In genomic region chr11:73242291-73243092, GRCh38 we compare ENCODE assay signal across 8 cellular contexts. TPM values are rescaled to one million over a fixed set of nuclear protein-coding genes. Genes with fewer than 3 reads are reported as not detected.
DNase-seq lines count a peak whose midpoint lies in the region; ATAC-seq and TF ChIP-seq lines count a peak whose summit lies in the region.

No MANE protein-coding gene starts in this region.

- peak; percentile 67 for ATAC-seq in HG03439 (IDR thresholded peaks at IDR 0.05; ENCODE audit: unreplicated experiment)
- peak; percentile 81 for ATAC-seq in activated CD8-positive, alpha-beta memory T cell treated with anti-CD3 and anti-CD28 coated beads, Interleukin-2, amount 10 ng/mL, durations not matched to agents 7 days and 5 days
- peak; percentile 95 for ATAC-seq in mucosa of descending colon
- ATAC-seq in HG03457 (IDR thresholded peaks at IDR 0.05; ENCODE audit: unreplicated experiment) = no peak

- peaks cover 6% of the 10 kb centered on the region for H3K4me1 Mint-ChIP-seq in activated CD8-positive, alpha-beta memory T cell treated with anti-CD3 and anti-CD28 coated beads, Interleukin-2, amount 10 ng/mL, durations not matched to agents 7 days and 5 days

- DNase-seq in NCI-H82 treated with DMSO at 0.1 percent for 48 hours (lab: John Stamatoyannopoulos, UW; ENCODE audit: unreplicated experiment) (peak; percentile 49), epidermal melanocyte (ENCODE audit: insufficient read length, low spot score) (peak; percentile 86), mucosa of descending colon (peak; percentile 72 to 85 (median 76))
- DNase-seq in activated CD8-positive, alpha-beta memory T cell treated with anti-CD3 and anti-CD28 coated beads, Interleukin-2, amount 10 ng/mL, durations not matched to agents 7 days and 5 days = peak; percentile 78
- peak; percentile 54 to 60 for DNase-seq in stimulated activated CD8-positive, alpha-beta memory T cell treated with anti-CD3 and anti-CD28 coated beads, Interleukin-15, amount 100 ng/mL, for 48 hours (ENCODE audit: low read depth in 2 of 2)

- intact Hi-C loops in mucosa of descending colon (cut with DNase I, micrococcal nuclease) = loop anchor here (2.0 to 10.0 kb wide), 2 partner anchors 58 to 412 kb away; no protein-coding TSS in a partner anchor

- CTCF ChIA-PET in activated CD8-positive, alpha-beta memory T cell treated with anti-CD3 and anti-CD28 coated beads, Interleukin-2, amount 10 ng/mL, durations not matched to agents 7 days and 5 days (lab: Charles Lee) = interaction anchor here (0.7 to 1.8 kb wide), 14 partner anchors 10 to 410 kb away, joined by 3 to 8 read pairs (median 4); partner anchors contain the start of gene FCHSD2

- H3K4me3 Mint-ChIP-seq in activated CD8-positive, alpha-beta memory T cell treated with anti-CD3 and anti-CD28 coated beads, Interleukin-2, amount 10 ng/mL, durations not matched to agents 7 days and 5 days = no peak overlapping the region

- H3K36me3 ChIP-seq in mucosa of descending colon (ENCODE audit: low read depth) = no peaks in the 10 kb centered on the region

- H3K36me3 Mint-ChIP-seq in activated CD8-positive, alpha-beta memory T cell treated with anti-CD3 and anti-CD28 coated beads, Interleukin-2, amount 10 ng/mL, durations not matched to agents 7 days and 5 days = no peaks in the 10 kb centered on the region

- no peaks in the 10 kb centered on the region for H3K9me3 Mint-ChIP-seq in activated CD8-positive, alpha-beta memory T cell treated with anti-CD3 and anti-CD28 coated beads, Interleukin-2, amount 10 ng/mL, durations not matched to agents 7 days and 5 days (ENCODE audit: low read depth)

- H3K4me1 ChIP-seq in mucosa of descending colon (ENCODE audit: low read depth) = no peaks in the 10 kb centered on the region

- H3K4me3 ChIP-seq in GM12875 (ENCODE audit: low read depth, low read length) = no peak overlapping the region
- no peak overlapping the region for H3K4me3 ChIP-seq in mucosa of descending colon

- TF ChIP-seq CTCF in GM12875 (IDR thresholded peaks at IDR 0.05; ENCODE audit: borderline replicate concordance, insufficient read depth, low read depth, low read length) (peak; percentile 95), mucosa of descending colon (IDR thresholded peaks at IDR 0.05) (peak; percentile 72)

- H3K9me3 ChIP-seq in mucosa of descending colon = no peaks in the 10 kb centered on the region

- peaks cover 5% of the 10 kb centered on the region for H3K27me3 Mint-ChIP-seq in activated CD8-positive, alpha-beta memory T cell treated with anti-CD3 and anti-CD28 coated beads, Interleukin-2, amount 10 ng/mL, durations not matched to agents 7 days and 5 days

- no peak overlapping the region for H3K27ac Mint-ChIP-seq in activated CD8-positive, alpha-beta memory T cell treated with anti-CD3 and anti-CD28 coated beads, Interleukin-2, amount 10 ng/mL, durations not matched to agents 7 days and 5 days

RNA-seq across cellular contexts. Expression of gene P2RY2, which starts 24.4 kb away (rescaled TPM):
- total RNA-seq in activated CD8-positive, alpha-beta memory T cell treated with anti-CD3 and anti-CD28 coated beads, Interleukin-2, amount 10 ng/mL, durations not matched to agents 7 days and 5 days = not detected
- 10 to 100 TPM in 2 of 3 donors, 1 to 10 TPM in 1; 7.6 to 20.6 (median 14.5) TPM for total RNA-seq in mucosa of descending colon

RNA-seq across cellular contexts. Expression of gene P2RY6, which starts 29.6 kb away (rescaled TPM):
- total RNA-seq in activated CD8-positive, alpha-beta memory T cell treated with anti-CD3 and anti-CD28 coated beads, Interleukin-2, amount 10 ng/mL, durations not matched to agents 7 days and 5 days = not detected
- 1 to 10 TPM; 1.9 to 4.3 (median 2.8) TPM for total RNA-seq in mucosa of descending colon

Comparison
In these comparisons a context has a peak if more than half of its experiments do, and no peak if none do; other contexts are left out.
1. RNA of gene P2RY2, which starts 24.4 kb away (total RNA-seq): 7.6 to 20.6 TPM in mucosa of descending colon; not detected in activated CD8-positive, alpha-beta memory T cell treated with anti-CD3 and anti-CD28 coated beads, Interleukin-2, amount 10 ng/mL, durations not matched to agents 7 days and 5 days; every median in the first group is over 4 times any median in the second.
2. Peak in every context shown above with its lines, with median percentiles within 50 percentile points of each other: DNase-seq.